ENCODE assay signal across 16 cellular contexts in the genomic region with DNA sequence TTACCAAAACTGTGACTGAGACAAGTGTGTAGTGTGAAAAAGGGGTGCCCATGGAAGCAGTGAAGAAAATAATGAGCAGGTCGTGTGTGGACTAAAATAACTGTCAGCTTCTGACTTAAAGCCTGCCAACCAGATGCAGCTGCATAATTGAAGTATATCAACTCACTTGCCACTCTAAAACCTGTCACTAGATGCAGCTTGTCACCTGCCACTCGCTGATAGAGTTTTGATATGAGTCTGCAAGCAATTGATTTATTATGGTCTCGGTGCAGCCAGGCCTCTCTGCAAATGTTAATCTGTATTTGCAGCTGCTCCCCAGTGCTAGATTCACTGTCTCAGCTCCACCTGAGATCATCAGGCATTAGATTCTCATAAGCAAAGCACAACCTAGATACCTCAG.
DNase-seq lines count a peak whose midpoint lies in the region; TF ChIP-seq lines count a peak whose summit lies in the region.
"Had no signal": no experiment of that assay in that cellular context is flagged by ENCODE, and none has a peak within 500 bp of the region (broad histone marks: within the 10 kb centered on the region; RNA-seq: fewer than 3 reads in every experiment).

No MANE protein-coding gene starts in this region.

- H3K27ac ChIP-seq in OCI-LY3 (ENCODE audit: low read length) = no peak overlapping the region
- no peak overlapping the region for H3K27ac ChIP-seq in neural cell (ENCODE audit: low read length)
- no peak overlapping the region for H3K27ac ChIP-seq in stomach
- H3K27ac ChIP-seq: C4-2B, HL-60 had no signal

- DNase-seq in BE2C (peak; percentile 47), NCI-H1105 (lab: John Stamatoyannopoulos, UW) (peak; percentile 40), stomach (no peak), MV-4-11 (lab: John Stamatoyannopoulos, UW) (no peak)
- DNase-seq: ACHN; Caco-2; CD4-positive, alpha-beta T cell; DMS79 treated with DMSO at 0.1 percent for 48 hours; GF-D8; GOT3; H7; HFFc6 had no signal

- H3K4me2 ChIP-seq in OCI-LY3 (ENCODE audit: low read length) = no peak overlapping the region
- H3K4me2 ChIP-seq in neural cell (ENCODE audit: low read length) = no peak overlapping the region

- no peaks in the 10 kb centered on the region for H3K9me2 ChIP-seq in neural cell (ENCODE audit: insufficient read depth, low read length)

- TF ChIP-seq CTCF in BE2C (IDR thresholded peaks at IDR 0.05; ENCODE audit: low read depth, low read length) (no peak), OCI-LY3 (IDR thresholded peaks at IDR 0.05; ENCODE audit: low read depth, low read length) (no peak), neural cell (IDR thresholded peaks at IDR 0.05; ENCODE audit: poor library complexity, severe bottlenecking) (no peak), stomach (IDR thresholded peaks at IDR 0.05) (no peak)

- H3K9me3 ChIP-seq in BE2C (no peaks in the 10 kb centered on the region), OCI-LY3 (ENCODE audit: insufficient read depth, low read length) (no peaks in the 10 kb centered on the region), neural cell (ENCODE audit: low read length) (no peaks in the 10 kb centered on the region), stomach (peaks cover 0 to 4% (median 1%) of the 10 kb centered on the region in 4 donors)
- H3K9me3 ChIP-seq: Caco-2 had no signal

- no peak overlapping the region for H3K4me3 ChIP-seq in BE2C (ENCODE audit: low read depth, low read length)
- no peak overlapping the region for H3K4me3 ChIP-seq in OCI-LY3 (ENCODE audit: low read length)
- H3K4me3 ChIP-seq in neural cell (ENCODE audit: low read length) = no peak overlapping the region
- no peak overlapping the region for H3K4me3 ChIP-seq in stomach

- no peak for TF ChIP-seq POLR2A in stomach (IDR thresholded peaks at IDR 0.05)

- no peaks in the 10 kb centered on the region for H4K20me1 ChIP-seq in OCI-LY3 (ENCODE audit: insufficient read depth, low read length)
- no peaks in the 10 kb centered on the region for H4K20me1 ChIP-seq in neural cell (ENCODE audit: insufficient read depth)

- WGBS in stomach, 5 donors = 39 to 62% (median 47%) methylated on average over 3 of the region's 3 CpGs

- TF ChIP-seq EP300 in neural cell (conservative IDR thresholded peaks at IDR 0.05; ENCODE audit: poor library complexity, severe bottlenecking) = peak; percentile 88
- no peak for TF ChIP-seq EP300 in stomach (IDR thresholded peaks at IDR 0.05)

- H3K36me3 ChIP-seq in BE2C (no peaks in the 10 kb centered on the region), OCI-LY3 (replicated peaks; ENCODE audit: low read depth, low read length) (no peaks in the 10 kb centered on the region), neural cell (ENCODE audit: insufficient read depth, low read length) (no peaks in the 10 kb centered on the region), stomach (no peaks in the 10 kb centered on the region)

- H3K27me3 ChIP-seq in BE2C (no peaks in the 10 kb centered on the region), OCI-LY3 (ENCODE audit: low read depth, low read length) (no peaks in the 10 kb centered on the region), neural cell (ENCODE audit: insufficient read depth, low read depth, low read length) (no peaks in the 10 kb centered on the region), stomach (no peaks in the 10 kb centered on the region)

- TF ChIP-seq RAD21 in neural cell (conservative IDR thresholded peaks at IDR 0.05) = no peak

- H3K4me1 ChIP-seq in BE2C (peaks cover 3% of the 10 kb centered on the region; the same call in 1 of the 2 replicates), OCI-LY3 (ENCODE audit: low read length) (peaks cover 5% of the 10 kb centered on the region; the same call in 1 of the 2 replicates), stomach (no peaks in the 10 kb centered on the region)
- H3K4me1 ChIP-seq: Caco-2 had no signal

- H3F3A ChIP-seq in neural cell (ENCODE audit: insufficient read depth, low read length, poor library complexity, severe bottlenecking) = no peaks in the 10 kb centered on the region

- H3K9ac ChIP-seq in OCI-LY3 (ENCODE audit: low read length) (no peak overlapping the region), neural cell (ENCODE audit: low read length) (no peak overlapping the region)

- intact Hi-C loops in stomach (cut with DNase I; ENCODE audit: low total_unique reads) = no loop called here

- H3K79me2 ChIP-seq in OCI-LY3 (ENCODE audit: low read length) (no peaks in the 10 kb centered on the region), neural cell (replicated peaks; ENCODE audit: insufficient read depth, low read length) (no peaks in the 10 kb centered on the region)

- H2AFZ ChIP-seq in OCI-LY3 (ENCODE audit: low read depth, low read length) (peak overlapping the region; percentile 8; the same call in 1 of the 2 replicates), neural cell (ENCODE audit: low read depth, low read length) (no peak overlapping the region)

TF ChIP-seq in neural cell, 6 proteins besides CTCF, POLR2A, EP300 and RAD21:
- peak; percentile 68 for TF ChIP-seq POLR2AphosphoS5 (IDR thresholded peaks at IDR 0.05)
- no peak for TF ChIP-seq MXI1 (conservative IDR thresholded peaks at IDR 0.05; ENCODE audit: poor library complexity, severe bottlenecking)
- TF ChIP-seq SMC3 (conservative IDR thresholded peaks at IDR 0.05; ENCODE audit: poor library complexity) = no peak
- TF ChIP-seq EZH2 (IDR thresholded peaks at IDR 0.05; ENCODE audit: borderline replicate concordance, insufficient read depth, low read length, poor library complexity, severe bottlenecking) = no peak
- TF ChIP-seq, protein P1, sequence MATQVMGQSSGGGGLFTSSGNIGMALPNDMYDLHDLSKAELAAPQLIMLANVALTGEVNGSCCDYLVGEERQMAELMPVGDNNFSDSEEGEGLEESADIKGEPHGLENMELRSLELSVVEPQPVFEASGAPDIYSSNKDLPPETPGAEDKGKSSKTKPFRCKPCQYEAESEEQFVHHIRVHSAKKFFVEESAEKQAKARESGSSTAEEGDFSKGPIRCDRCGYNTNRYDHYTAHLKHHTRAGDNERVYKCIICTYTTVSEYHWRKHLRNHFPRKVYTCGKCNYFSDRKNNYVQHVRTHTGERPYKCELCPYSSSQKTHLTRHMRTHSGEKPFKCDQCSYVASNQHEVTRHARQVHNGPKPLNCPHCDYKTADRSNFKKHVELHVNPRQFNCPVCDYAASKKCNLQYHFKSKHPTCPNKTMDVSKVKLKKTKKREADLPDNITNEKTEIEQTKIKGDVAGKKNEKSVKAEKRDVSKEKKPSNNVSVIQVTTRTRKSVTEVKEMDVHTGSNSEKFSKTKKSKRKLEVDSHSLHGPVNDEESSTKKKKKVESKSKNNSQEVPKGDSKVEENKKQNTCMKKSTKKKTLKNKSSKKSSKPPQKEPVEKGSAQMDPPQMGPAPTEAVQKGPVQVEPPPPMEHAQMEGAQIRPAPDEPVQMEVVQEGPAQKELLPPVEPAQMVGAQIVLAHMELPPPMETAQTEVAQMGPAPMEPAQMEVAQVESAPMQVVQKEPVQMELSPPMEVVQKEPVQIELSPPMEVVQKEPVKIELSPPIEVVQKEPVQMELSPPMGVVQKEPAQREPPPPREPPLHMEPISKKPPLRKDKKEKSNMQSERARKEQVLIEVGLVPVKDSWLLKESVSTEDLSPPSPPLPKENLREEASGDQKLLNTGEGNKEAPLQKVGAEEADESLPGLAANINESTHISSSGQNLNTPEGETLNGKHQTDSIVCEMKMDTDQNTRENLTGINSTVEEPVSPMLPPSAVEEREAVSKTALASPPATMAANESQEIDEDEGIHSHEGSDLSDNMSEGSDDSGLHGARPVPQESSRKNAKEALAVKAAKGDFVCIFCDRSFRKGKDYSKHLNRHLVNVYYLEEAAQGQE (IDR thresholded peaks at IDR 0.05; ENCODE audit: borderline replicate concordance) = no peak

Comparison
In these comparisons a context has a peak if more than half of its experiments do, and no peak if none do; other contexts are left out.
1. DNase-seq: peak in BE2C (single experiment) and NCI-H1105 (single experiment); none in stomach (single experiment) and MV-4-11 (single experiment).